18 cellular contexts compared by ENCODE assay signal in genomic region chr13:24381539-24382265, GRCh38.
DNase-seq lines count a peak whose midpoint lies in the region; TF ChIP-seq lines count a peak whose summit lies in the region.
"Had no signal": no experiment of that assay in that cellular context is flagged by ENCODE, and none has a peak within 500 bp of the region (broad histone marks: within the 10 kb centered on the region; RNA-seq: fewer than 3 reads in every experiment).

No MANE protein-coding gene starts in this region.

- H3K4me1 ChIP-seq in esophagus muscularis mucosa = no peaks in the 10 kb centered on the region
- H3K4me1 ChIP-seq: esophagus squamous epithelium had no signal

- H3K36me3 ChIP-seq in esophagus muscularis mucosa = no peaks in the 10 kb centered on the region
- H3K36me3 ChIP-seq: brain microvascular endothelial cell, esophagus squamous epithelium had no signal

- no peak for TF ChIP-seq POLR2A in esophagus muscularis mucosa (IDR thresholded peaks at IDR 0.05; ENCODE audit: low read depth)

- H3K27me3 ChIP-seq in esophagus muscularis mucosa = no peaks in the 10 kb centered on the region
- H3K27me3 ChIP-seq: esophagus squamous epithelium had no signal

- H3K27ac Mint-ChIP-seq in activated naive CD4-positive, alpha-beta T cell treated with anti-CD3 and anti-CD28 coated beads, Interleukin-2, amount 10 ng/mL, durations not matched to agents 7 days and 5 days = no peak overlapping the region
- H3K27ac Mint-ChIP-seq: activated CD8-positive, alpha-beta memory T cell treated with anti-CD3 and anti-CD28 coated beads, Interleukin-2, amount 10 ng/mL, durations not matched to agents 7 days and 5 days had no signal

- no peak overlapping the region for H3K27ac ChIP-seq in esophagus muscularis mucosa (replicated peaks in 1 of 4)
- H3K27ac ChIP-seq: brain microvascular endothelial cell, esophagus squamous epithelium had no signal

- WGBS in esophagus muscularis mucosa = 83% methylated on average over 13 of the region's 14 CpGs

- H3K9me3 Mint-ChIP-seq in activated naive CD4-positive, alpha-beta T cell treated with anti-CD3 and anti-CD28 coated beads, Interleukin-2, amount 10 ng/mL, durations not matched to agents 7 days and 5 days = no peaks in the 10 kb centered on the region

- H3K4me3 Mint-ChIP-seq in activated naive CD4-positive, alpha-beta T cell treated with anti-CD3 and anti-CD28 coated beads, Interleukin-2, amount 10 ng/mL, durations not matched to agents 7 days and 5 days = no peak overlapping the region
- H3K4me3 Mint-ChIP-seq: activated CD8-positive, alpha-beta memory T cell treated with anti-CD3 and anti-CD28 coated beads, Interleukin-2, amount 10 ng/mL, durations not matched to agents 7 days and 5 days; CD14-positive monocyte had no signal

- H3K36me3 Mint-ChIP-seq in activated naive CD4-positive, alpha-beta T cell treated with anti-CD3 and anti-CD28 coated beads, Interleukin-2, amount 10 ng/mL, durations not matched to agents 7 days and 5 days = no peaks in the 10 kb centered on the region
- H3K36me3 Mint-ChIP-seq: activated CD8-positive, alpha-beta memory T cell treated with anti-CD3 and anti-CD28 coated beads, Interleukin-2, amount 10 ng/mL, durations not matched to agents 7 days and 5 days; CD14-positive monocyte had no signal

- TF ChIP-seq EP300 in esophagus muscularis mucosa (IDR thresholded peaks at IDR 0.05) = no peak

- H3K4me3 ChIP-seq in esophagus muscularis mucosa (no peak overlapping the region), skeletal muscle cell (ENCODE audit: low read depth, low read length) (no peak overlapping the region)
- H3K4me3 ChIP-seq: esophagus squamous epithelium had no signal

- CTCF ChIA-PET in activated naive CD4-positive, alpha-beta T cell treated with anti-CD3 and anti-CD28 coated beads, Interleukin-2, amount 10 ng/mL, durations not matched to agents 7 days and 5 days (lab: Charles Lee) = no interaction called here

- peaks cover 2% of the 10 kb centered on the region for H3K27me3 Mint-ChIP-seq in activated naive CD4-positive, alpha-beta T cell treated with anti-CD3 and anti-CD28 coated beads, Interleukin-2, amount 10 ng/mL, durations not matched to agents 7 days and 5 days

- peaks cover 9% of the 10 kb centered on the region for H3K4me1 Mint-ChIP-seq in activated naive CD4-positive, alpha-beta T cell treated with anti-CD3 and anti-CD28 coated beads, Interleukin-2, amount 10 ng/mL, durations not matched to agents 7 days and 5 days
- H3K4me1 Mint-ChIP-seq: CD14-positive monocyte had no signal

- TF ChIP-seq CTCF in esophagus muscularis mucosa (IDR thresholded peaks at IDR 0.05) = no peak

- intact Hi-C loops in esophagus muscularis mucosa (cut with DNase I) = no loop called here

- no peaks in the 10 kb centered on the region for H3K9me3 ChIP-seq in esophagus muscularis mucosa
- H3K9me3 ChIP-seq: esophagus squamous epithelium had no signal

- peak; percentile 56 for DNase-seq in EH (ENCODE audit: low read depth)
- DNase-seq in M059J (ENCODE audit: low read depth) = peak; percentile 72
- peak; percentile 77 for DNase-seq in esophagus muscularis mucosa (ENCODE audit: extremely low spot score)
- DNase-seq in skeletal muscle cell (ENCODE audit: low read depth) = peak; percentile 42
- DNase-seq in NCI-H187 (lab: John Stamatoyannopoulos, UW) = no peak
- no peak for DNase-seq in NOMO-1 treated with dmso at 0.1 percent for 144 hours (lab: John Stamatoyannopoulos, UW; ENCODE audit: unreplicated experiment)
- no peak for DNase-seq in activated naive CD4-positive, alpha-beta T cell treated with anti-CD3 and anti-CD28 coated beads, Interleukin-2, amount 10 ng/mL, durations not matched to agents 7 days and 5 days
- no peak for DNase-seq in activated T-cell treated with anti-CD3 and anti-CD28 coated beads for 4 hours
- DNase-seq: activated CD8-positive, alpha-beta memory T cell treated with anti-CD3 and anti-CD28 coated beads, Interleukin-2, amount 10 ng/mL, durations not matched to agents 7 days and 5 days; brain microvascular endothelial cell; esophagus squamous epithelium; left ventricle myocardium superior; NCI-H2107; NCI-H82; posterior cingulate gyrus; stimulated activated CD4-positive, alpha-beta T cell treated with anti-CD3 and anti-CD28 coated beads, Interleukin-15, amount 100 ng/mL, for 24 hours; T-helper 1 cell had no signal

Comparison
In these comparisons a context has a peak if more than half of its experiments do, and no peak if none do; other contexts are left out.
1. DNase-seq: peak in EH (single experiment), M059J (single experiment), esophagus muscularis mucosa (single experiment) and skeletal muscle cell (single experiment); none in NCI-H187 (0 of 2), NOMO-1 treated with dmso at 0.1 percent for 144 hours (single experiment), activated naive CD4-positive, alpha-beta T cell treated with anti-CD3 and anti-CD28 coated beads, Interleukin-2, amount 10 ng/mL, durations not matched to agents 7 days and 5 days (single experiment) and activated T-cell treated with anti-CD3 and anti-CD28 coated beads for 4 hours (single experiment).